Comparison of ENCODE assay signal across 10 cellular contexts in genomic region chr3:14423963-14424362, GRCh38. TPM values are rescaled to one million over a fixed set of nuclear protein-coding genes. Genes with fewer than 3 reads are reported as not detected.
DNase-seq lines count a peak whose midpoint lies in the region; ATAC-seq, FAIRE-seq and TF ChIP-seq lines count a peak whose summit lies in the region.
"Had no signal": no experiment of that assay in that cellular context is flagged by ENCODE, and none has a peak within 500 bp of the region (broad histone marks: within the 10 kb centered on the region; RNA-seq: fewer than 3 reads in every experiment).

No MANE protein-coding gene starts in this region.

- H3K27ac Mint-ChIP-seq in activated naive CD4-positive, alpha-beta T cell treated with anti-CD3 and anti-CD28 coated beads, Interleukin-2, amount 50 U/mL, for 24 hours = peak overlapping the region; percentile 81
- no peak overlapping the region for H3K27ac Mint-ChIP-seq in activated naive CD4-positive, alpha-beta T cell treated with anti-CD3 and anti-CD28 coated beads, Interleukin-2, amount 10 ng/mL, durations not matched to agents 7 days and 5 days
- H3K27ac Mint-ChIP-seq in WTC11 = peak overlapping the region; percentile 87

- H3K27me3 ChIP-seq in lower lobe of right lung (ENCODE audit: low read depth) = no peaks in the 10 kb centered on the region
- no peaks in the 10 kb centered on the region for H3K27me3 ChIP-seq in thyroid gland

- CTCF ChIA-PET in activated naive CD4-positive, alpha-beta T cell treated with anti-CD3 and anti-CD28 coated beads, Interleukin-2, amount 10 ng/mL, durations not matched to agents 7 days and 5 days (lab: Charles Lee) = interaction anchor here (1.6 to 2.1 kb wide), 3 partner anchors 9 to 220 kb away, joined by 3 to 7 read pairs (median 4); no protein-coding TSS in a partner anchor
- CTCF ChIA-PET in WTC11 (lab: Charles Lee) = interaction anchor here (1.2 to 1.5 kb wide), 2 partner anchors 49 to 148 kb away, joined by 3 to 4 read pairs; no protein-coding TSS in a partner anchor

- H3K36me3 ChIP-seq in lower lobe of right lung (peaks cover 6% of the 10 kb centered on the region), thyroid gland (no peaks in the 10 kb centered on the region)

- peaks cover 68% of the 10 kb centered on the region for H3K4me1 Mint-ChIP-seq in activated naive CD4-positive, alpha-beta T cell treated with anti-CD3 and anti-CD28 coated beads, Interleukin-2, amount 50 U/mL, for 24 hours
- H3K4me1 Mint-ChIP-seq in activated naive CD4-positive, alpha-beta T cell treated with anti-CD3 and anti-CD28 coated beads, Interleukin-2, amount 10 ng/mL, durations not matched to agents 7 days and 5 days = peaks cover 62% of the 10 kb centered on the region
- peaks cover 82% of the 10 kb centered on the region for H3K4me1 Mint-ChIP-seq in WTC11

- POLR2A ChIA-PET in WTC11 (lab: Charles Lee) = interaction anchor here (0.7 kb wide), 1 partner anchor 29 kb away, joined by 3 read pairs; no protein-coding TSS in a partner anchor

- TF ChIP-seq CTCF in WTC11 (IDR thresholded peaks at IDR 0.05) (no peak), lower lobe of right lung (IDR thresholded peaks at IDR 0.05) (no peak), thyroid gland (IDR thresholded peaks at IDR 0.05) (no peak)

- H3K4me3 ChIP-seq in lower lobe of right lung (no peak overlapping the region), thyroid gland (replicated peaks in 1 of 3) (no peak overlapping the region)

- TF ChIP-seq POLR2A in thyroid gland (IDR thresholded peaks at IDR 0.05) = no peak

- peak overlapping the region; percentile 59 for H3K27ac ChIP-seq in lower lobe of right lung
- peak overlapping the region; percentile 77 to 80 (median 77) for H3K27ac ChIP-seq in thyroid gland

- no peaks in the 10 kb centered on the region for H3K9me3 Mint-ChIP-seq in activated naive CD4-positive, alpha-beta T cell treated with anti-CD3 and anti-CD28 coated beads, Interleukin-2, amount 50 U/mL, for 24 hours
- H3K9me3 Mint-ChIP-seq in activated naive CD4-positive, alpha-beta T cell treated with anti-CD3 and anti-CD28 coated beads, Interleukin-2, amount 10 ng/mL, durations not matched to agents 7 days and 5 days = no peaks in the 10 kb centered on the region
- no peaks in the 10 kb centered on the region for H3K9me3 Mint-ChIP-seq in WTC11

- no peak for ATAC-seq in WTC11
- ATAC-seq in lower lobe of right lung = no peak

- H3K4me1 ChIP-seq in lower lobe of right lung (peaks cover 100% of the 10 kb centered on the region), thyroid gland (peaks cover 33 to 51% of the 10 kb centered on the region in 2 donors)

- intact Hi-C loops in lower lobe of right lung (cut with DNase I) = no loop called here
- intact Hi-C loops in thyroid gland (cut with DNase I) = no loop called here

- H3K9me3 ChIP-seq in lower lobe of right lung (no peaks in the 10 kb centered on the region), thyroid gland (no peaks in the 10 kb centered on the region)

- peak overlapping the region; percentile 52 for H3K4me3 Mint-ChIP-seq in activated naive CD4-positive, alpha-beta T cell treated with anti-CD3 and anti-CD28 coated beads, Interleukin-2, amount 50 U/mL, for 24 hours
- H3K4me3 Mint-ChIP-seq in activated naive CD4-positive, alpha-beta T cell treated with anti-CD3 and anti-CD28 coated beads, Interleukin-2, amount 10 ng/mL, durations not matched to agents 7 days and 5 days = no peak overlapping the region
- peak overlapping the region; percentile 8; the same call in 1 of the 2 replicates for H3K4me3 Mint-ChIP-seq in WTC11

- no peaks in the 10 kb centered on the region for H3K27me3 Mint-ChIP-seq in activated naive CD4-positive, alpha-beta T cell treated with anti-CD3 and anti-CD28 coated beads, Interleukin-2, amount 50 U/mL, for 24 hours
- no peaks in the 10 kb centered on the region for H3K27me3 Mint-ChIP-seq in activated naive CD4-positive, alpha-beta T cell treated with anti-CD3 and anti-CD28 coated beads, Interleukin-2, amount 10 ng/mL, durations not matched to agents 7 days and 5 days
- no peaks in the 10 kb centered on the region for H3K27me3 Mint-ChIP-seq in WTC11 (ENCODE audit: low read depth)

- H3K36me3 Mint-ChIP-seq in activated naive CD4-positive, alpha-beta T cell treated with anti-CD3 and anti-CD28 coated beads, Interleukin-2, amount 50 U/mL, for 24 hours = peaks cover 4% of the 10 kb centered on the region
- H3K36me3 Mint-ChIP-seq in activated naive CD4-positive, alpha-beta T cell treated with anti-CD3 and anti-CD28 coated beads, Interleukin-2, amount 10 ng/mL, durations not matched to agents 7 days and 5 days = peaks cover 6% of the 10 kb centered on the region
- H3K36me3 Mint-ChIP-seq in WTC11 = peaks cover 19% of the 10 kb centered on the region

- no peak for DNase-seq in activated naive CD4-positive, alpha-beta T cell treated with anti-CD3 and anti-CD28 coated beads, Interleukin-2, amount 10 ng/mL, durations not matched to agents 7 days and 5 days
- DNase-seq in WTC11 (ENCODE audit: low spot score) (no peak), lower lobe of right lung (no peak), thyroid gland (no peak), SIG-M5 treated with dmso at 0.1 percent for 504 hours (lab: John Stamatoyannopoulos, UW; ENCODE audit: unreplicated experiment) (no peak), dermis blood vessel endothelial cell (no peak), frontal cortex (ENCODE audit: low spot score in 2 of 2) (no peak)
- DNase-seq: NCI-H510A treated with DMSO at 0.1 percent for 48 hours, SHP77 treated with DMSO at 0.1 percent for 48 hours had no signal

- 25 to 26% methylated on average over 3 of the region's 3 CpGs for WGBS in thyroid gland, 2 donors

- FAIRE-seq in frontal cortex (lab: Jason Lieb, UNC) = no peak

TF ChIP-seq in WTC11, 78 proteins besides CTCF, POLR2A, EP300 and RAD21 (continues in another document):
- TF ChIP-seq, protein P1, sequence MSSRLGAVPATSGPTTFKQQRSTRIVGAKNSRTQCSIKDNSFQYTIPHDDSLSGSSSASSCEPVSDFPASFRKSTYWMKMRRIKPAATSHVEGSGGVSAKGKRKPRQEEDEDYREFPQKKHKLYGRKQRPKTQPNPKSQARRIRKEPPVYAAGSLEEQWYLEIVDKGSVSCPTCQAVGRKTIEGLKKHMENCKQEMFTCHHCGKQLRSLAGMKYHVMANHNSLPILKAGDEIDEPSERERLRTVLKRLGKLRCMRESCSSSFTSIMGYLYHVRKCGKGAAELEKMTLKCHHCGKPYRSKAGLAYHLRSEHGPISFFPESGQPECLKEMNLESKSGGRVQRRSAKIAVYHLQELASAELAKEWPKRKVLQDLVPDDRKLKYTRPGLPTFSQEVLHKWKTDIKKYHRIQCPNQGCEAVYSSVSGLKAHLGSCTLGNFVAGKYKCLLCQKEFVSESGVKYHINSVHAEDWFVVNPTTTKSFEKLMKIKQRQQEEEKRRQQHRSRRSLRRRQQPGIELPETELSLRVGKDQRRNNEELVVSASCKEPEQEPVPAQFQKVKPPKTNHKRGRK (CRISPR knock-in tag; IDR thresholded peaks at IDR 0.05; ENCODE audit: borderline replicate concordance) = no peak
- TF ChIP-seq OVOL2 (CRISPR knock-in tag; IDR thresholded peaks at IDR 0.05; ENCODE audit: borderline replicate concordance) (no peak), TP53 (CRISPR knock-in tag; IDR thresholded peaks at IDR 0.05) (no peak), ATF1 (CRISPR knock-in tag; IDR thresholded peaks at IDR 0.05) (no peak), GRHL2 (CRISPR knock-in tag; IDR thresholded peaks at IDR 0.05; ENCODE audit: insufficient replicate concordance, severe bottlenecking) (no peak), ATF6 (CRISPR knock-in tag; IDR thresholded peaks at IDR 0.05) (no peak)
- TF ChIP-seq, protein P2, sequence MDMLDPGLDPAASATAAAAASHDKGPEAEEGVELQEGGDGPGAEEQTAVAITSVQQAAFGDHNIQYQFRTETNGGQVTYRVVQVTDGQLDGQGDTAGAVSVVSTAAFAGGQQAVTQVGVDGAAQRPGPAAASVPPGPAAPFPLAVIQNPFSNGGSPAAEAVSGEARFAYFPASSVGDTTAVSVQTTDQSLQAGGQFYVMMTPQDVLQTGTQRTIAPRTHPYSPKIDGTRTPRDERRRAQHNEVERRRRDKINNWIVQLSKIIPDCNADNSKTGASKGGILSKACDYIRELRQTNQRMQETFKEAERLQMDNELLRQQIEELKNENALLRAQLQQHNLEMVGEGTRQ (CRISPR knock-in tag; IDR thresholded peaks at IDR 0.05) = no peak
- TF ChIP-seq, protein P3, sequence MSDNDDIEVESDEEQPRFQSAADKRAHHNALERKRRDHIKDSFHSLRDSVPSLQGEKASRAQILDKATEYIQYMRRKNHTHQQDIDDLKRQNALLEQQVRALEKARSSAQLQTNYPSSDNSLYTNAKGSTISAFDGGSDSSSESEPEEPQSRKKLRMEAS (CRISPR knock-in tag; IDR thresholded peaks at IDR 0.05) = no peak
- TF ChIP-seq, protein P4, sequence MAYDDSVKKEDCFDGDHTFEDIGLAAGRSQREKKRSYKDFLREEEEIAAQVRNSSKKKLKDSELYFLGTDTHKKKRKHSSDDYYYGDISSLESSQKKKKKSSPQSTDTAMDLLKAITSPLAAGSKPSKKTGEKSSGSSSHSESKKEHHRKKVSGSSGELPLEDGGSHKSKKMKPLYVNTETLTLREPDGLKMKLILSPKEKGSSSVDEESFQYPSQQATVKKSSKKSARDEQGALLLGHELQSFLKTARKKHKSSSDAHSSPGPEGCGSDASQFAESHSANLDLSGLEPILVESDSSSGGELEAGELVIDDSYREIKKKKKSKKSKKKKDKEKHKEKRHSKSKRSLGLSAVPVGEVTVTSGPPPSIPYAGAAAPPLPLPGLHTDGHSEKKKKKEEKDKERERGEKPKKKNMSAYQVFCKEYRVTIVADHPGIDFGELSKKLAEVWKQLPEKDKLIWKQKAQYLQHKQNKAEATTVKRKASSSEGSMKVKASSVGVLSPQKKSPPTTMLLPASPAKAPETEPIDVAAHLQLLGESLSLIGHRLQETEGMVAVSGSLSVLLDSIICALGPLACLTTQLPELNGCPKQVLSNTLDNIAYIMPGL (CRISPR knock-in tag; IDR thresholded peaks at IDR 0.05) = no peak

RNA-seq across cellular contexts. Expression of gene SLC6A6, which starts 21.6 kb away (rescaled TPM):
- total RNA-seq in WTC11 (2021) = 144 to 211 TPM (median 147 TPM) in 3 replicates
- total RNA-seq in lower lobe of right lung = 84.0 TPM
- 10 to 100 TPM; 42.7 to 98.0 (median 72.5) TPM for total RNA-seq in thyroid gland
- 10.9 and 28.6 TPM in 2 replicates for total RNA-seq in dermis blood vessel endothelial cell
- 15.1 TPM for total RNA-seq in frontal cortex
